Comparison of ENCODE assay signal across 33 cellular contexts in the genomic region with DNA sequence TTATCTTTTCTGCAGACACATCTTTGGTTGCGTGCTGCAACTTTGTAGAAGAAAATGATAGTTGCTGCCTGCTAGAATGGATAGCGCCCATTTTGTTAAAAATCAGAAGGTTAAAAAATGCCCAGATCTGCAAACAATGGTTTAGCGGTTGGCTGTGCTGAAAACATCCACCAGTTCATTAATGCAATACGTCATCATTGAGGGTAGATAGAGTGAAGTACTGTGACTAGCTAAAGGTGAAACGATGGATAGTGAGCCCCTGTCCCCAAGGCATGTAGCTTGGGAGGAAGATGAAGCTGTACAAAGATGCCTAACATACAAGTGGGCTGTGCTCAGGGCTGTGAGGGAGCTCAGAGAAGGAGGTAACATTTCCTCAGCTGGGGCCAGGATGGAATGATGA. TPM values are rescaled to one million over a fixed set of nuclear protein-coding genes. Genes with fewer than 3 reads are reported as not detected.
"Had no signal": no experiment of that assay in that cellular context is flagged by ENCODE, and none has a peak within 500 bp of the region (broad histone marks: within the 10 kb centered on the region; RNA-seq: fewer than 3 reads in every experiment).

No MANE protein-coding gene starts in this region.

- H3K27me3 ChIP-seq: colonic mucosa, left lung had no signal

- H3K4me3 ChIP-seq: colonic mucosa, esophagus squamous epithelium, gastrocnemius medialis, heart right ventricle, left lung, lower lobe of right lung had no signal

- H3K4me1 ChIP-seq: colonic mucosa, esophagus squamous epithelium, gastrocnemius medialis, heart right ventricle, left lung, lower lobe of right lung had no signal

- DNase-seq: colonic mucosa; cortex of kidney; effector CD8-positive, alpha-beta T cell; effector memory CD8-positive, alpha-beta T cell; endodermal cell; erythroblast; esophagus squamous epithelium; foreskin fibroblast; foreskin melanocyte; gastrocnemius medialis; glutamatergic neuron; head of caudate nucleus; heart right ventricle; hippocampal formation; left cardiac atrium; left lung; left ventricle myocardium superior; lower lobe of right lung; mesenchymal stem cell had no signal

- ATAC-seq: effector memory CD8-positive, alpha-beta T cell; esophagus mucosa; gastrocnemius medialis; heart right ventricle; left cardiac atrium; left lung; left ventricle myocardium superior; lower lobe of right lung had no signal

- H3K9me3 ChIP-seq: colonic mucosa, esophagus squamous epithelium, gastrocnemius medialis, heart right ventricle, left lung, lower lobe of right lung had no signal

- FAIRE-seq: endometrium, islet of Langerhans, keratinocyte had no signal

- H3K27ac ChIP-seq: colonic mucosa, epithelial cell of prostate, esophagus squamous epithelium, gastrocnemius medialis, heart right ventricle, left lung, lower lobe of right lung had no signal

- H3K36me3 ChIP-seq: colonic mucosa, esophagus squamous epithelium, gastrocnemius medialis, heart right ventricle, left lung, lower lobe of right lung had no signal

RNA-seq across cellular contexts. Expression of a gene that starts 48.4 kb away (rescaled TPM):
- total RNA-seq: colonic mucosa, dermis microvascular lymphatic vessel endothelial cell, endodermal cell, esophagus mucosa, esophagus squamous epithelium, gastrocnemius medialis, glomerular endothelial cell, heart right ventricle, kidney epithelial cell, left cardiac atrium, left ventricle myocardium superior, lower leg skin, lower lobe of right lung, lung microvascular endothelial cell, mesenteric fat pad, mesothelial cell of epicardium, mononuclear cell, mucosa of gallbladder had no signal
- polyA plus RNA-seq: heart right ventricle, keratinocyte had no signal
